ENCODE assay signal across 14 cellular contexts in the genomic region with DNA sequence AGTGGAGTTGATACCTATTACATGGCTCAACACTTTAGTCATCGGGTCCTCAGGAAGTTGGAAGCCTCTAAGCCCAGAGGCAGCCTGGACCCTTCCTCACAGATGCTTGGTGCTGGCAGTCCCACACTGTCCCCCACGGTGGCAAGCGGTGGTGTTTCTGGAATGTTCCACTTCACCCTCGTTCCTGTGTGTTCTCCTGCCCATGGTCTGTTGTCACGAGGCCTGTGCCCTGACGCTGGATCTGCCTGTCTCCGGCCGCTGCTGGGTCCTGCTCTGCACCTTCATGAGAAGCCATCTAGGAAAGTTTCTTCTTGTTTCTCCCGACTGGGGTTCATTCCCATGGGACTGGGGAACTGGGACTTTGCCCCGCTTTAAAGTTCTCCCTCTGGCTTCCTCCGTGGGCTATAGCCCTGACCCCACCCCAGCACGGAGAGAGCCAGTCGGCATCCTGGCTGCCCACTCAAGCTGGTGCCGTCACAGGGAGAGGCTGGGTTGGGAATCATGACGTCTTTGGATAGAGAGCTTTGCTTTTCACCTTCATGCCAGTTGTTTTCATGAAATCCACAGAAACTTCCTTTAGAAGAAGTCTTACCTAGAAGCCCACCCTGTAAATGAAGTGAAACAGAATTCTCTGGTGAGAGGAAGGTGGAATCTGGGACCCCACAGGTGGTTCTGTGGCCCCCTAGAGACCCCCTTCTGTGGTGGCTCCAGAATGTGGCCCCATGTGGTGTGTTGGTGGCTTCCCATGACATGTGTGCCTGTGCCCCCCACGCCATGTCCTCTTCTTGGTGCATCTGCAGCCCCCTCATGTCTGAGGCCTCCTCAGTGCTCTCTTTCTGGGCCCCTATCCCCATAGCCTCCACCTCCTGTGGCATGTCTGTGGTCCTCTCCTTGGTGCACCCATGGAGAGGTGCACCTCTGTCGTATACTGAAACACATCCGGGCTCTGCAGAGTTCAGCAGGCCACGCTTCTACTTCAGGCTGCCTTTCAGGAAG. TPM values are rescaled to one million over a fixed set of nuclear protein-coding genes. Genes with fewer than 3 reads are reported as not detected.
A peak's percentile ranks its signal among the peaks of the same experiment; 100 is the strongest.
DNase-seq lines count a peak whose midpoint lies in the region; ATAC-seq and TF ChIP-seq lines count a peak whose summit lies in the region.
"Had no signal": no experiment of that assay in that cellular context is flagged by ENCODE, and none has a peak within 500 bp of the region (broad histone marks: within the 10 kb centered on the region; RNA-seq: fewer than 3 reads in every experiment).

No MANE protein-coding gene starts in this region.

- no peaks in the 10 kb centered on the region for H3K36me3 ChIP-seq in upper lobe of right lung

- H3K36me3 Mint-ChIP-seq in osteocyte (ENCODE audit: unreplicated experiment): no peaks in the 10 kb centered on the region

- peaks cover 62% of the 10 kb centered on the region for H3K27me3 Mint-ChIP-seq in osteocyte (ENCODE audit: unreplicated experiment)

- intact Hi-C loops in cardiac septum (cut with DNase I): no loop called here
- intact Hi-C loops in left cardiac atrium (cut with DNase I): no loop called here
- intact Hi-C loops in upper lobe of right lung (cut with DNase I): no loop called here

- no peak for ATAC-seq in left cardiac atrium
- no peak for ATAC-seq in upper lobe of right lung
- ATAC-seq in HG03520 (IDR thresholded peaks at IDR 0.05; ENCODE audit: unreplicated experiment): no peak
- ATAC-seq in GM21515 (IDR thresholded peaks at IDR 0.05; ENCODE audit: unreplicated experiment): no peak

- H3K4me1 ChIP-seq in upper lobe of right lung: peaks cover 7% of the 10 kb centered on the region

- H3K9me3 ChIP-seq in upper lobe of right lung: no peaks in the 10 kb centered on the region

- H3K27ac ChIP-seq in coronary artery (no peak overlapping the region), upper lobe of right lung (no peak overlapping the region)
- H3K27ac ChIP-seq: C4-2B had no signal

- no peaks in the 10 kb centered on the region for H3K27me3 ChIP-seq in upper lobe of right lung

- H3K4me3 ChIP-seq in coronary artery (no peak overlapping the region), upper lobe of right lung (no peak overlapping the region)

- H3K4me1 Mint-ChIP-seq in osteocyte (ENCODE audit: unreplicated experiment): no peaks in the 10 kb centered on the region

- H3K4me3 Mint-ChIP-seq in osteocyte (ENCODE audit: unreplicated experiment): no peak overlapping the region

- TF ChIP-seq CTCF in coronary artery (IDR thresholded peaks at IDR 0.05) (no peak), osteocyte (IDR thresholded peaks at IDR 0.05) (no peak), upper lobe of right lung (IDR thresholded peaks at IDR 0.05) (no peak)

- H3K9me3 Mint-ChIP-seq in osteocyte (ENCODE audit: unreplicated experiment): no peaks in the 10 kb centered on the region

- H3K27ac Mint-ChIP-seq in osteocyte (ENCODE audit: unreplicated experiment): no peak overlapping the region

- DNase-seq in cardiac septum (ENCODE audit: low spot score) (peak; percentile 71), left cardiac atrium (no peak), coronary artery (ENCODE audit: low spot score) (peak; percentile 63), osteocyte (ENCODE audit: extremely low spot score, unreplicated experiment) (peak; percentile 80), upper lobe of right lung (peak; percentile 46), DMS153 treated with DMSO at 0.1 percent for 48 hours (lab: John Stamatoyannopoulos, UW; ENCODE audit: unreplicated experiment) (no peak)
- DNase-seq: GOT3, NCI-H1092, NCI-H2227 treated with DMSO at 0.1 percent for 48 hours, NCI-H524, Right ventricle myocardium superior had no signal

RNA-seq across cellular contexts. Expression of a gene that starts 43.8 kb away (rescaled TPM):
- total RNA-seq in cardiac septum: 0.57 TPM
- 1 to 10 TPM in 1 of 2 donors, under 1 TPM in 1; 0.88 to 1.1 TPM for total RNA-seq in left cardiac atrium
- 4.1 and 6.9 TPM in 2 replicates for total RNA-seq in osteocyte
- total RNA-seq in upper lobe of right lung: 0.81 TPM

RNA-seq across cellular contexts. Expression of a gene that starts 43.8 kb away (rescaled TPM):
- total RNA-seq in cardiac septum (25.9 TPM), left cardiac atrium (10 to 100 TPM; 26.8 to 39.3 TPM), osteocyte (38.2 and 39.4 TPM in 2 replicates), upper lobe of right lung (33.8 TPM)

Comparison
In these comparisons a context has a peak if more than half of its experiments do, and no peak if none do; other contexts are left out.
1. DNase-seq: peak in cardiac septum (single experiment), coronary artery (single experiment), osteocyte (single experiment) and upper lobe of right lung (single experiment); none in left cardiac atrium (single experiment) and DMS153 treated with DMSO at 0.1 percent for 48 hours (single experiment).